Comparison of ENCODE assay signal across 8 cellular contexts in the genomic region with DNA sequence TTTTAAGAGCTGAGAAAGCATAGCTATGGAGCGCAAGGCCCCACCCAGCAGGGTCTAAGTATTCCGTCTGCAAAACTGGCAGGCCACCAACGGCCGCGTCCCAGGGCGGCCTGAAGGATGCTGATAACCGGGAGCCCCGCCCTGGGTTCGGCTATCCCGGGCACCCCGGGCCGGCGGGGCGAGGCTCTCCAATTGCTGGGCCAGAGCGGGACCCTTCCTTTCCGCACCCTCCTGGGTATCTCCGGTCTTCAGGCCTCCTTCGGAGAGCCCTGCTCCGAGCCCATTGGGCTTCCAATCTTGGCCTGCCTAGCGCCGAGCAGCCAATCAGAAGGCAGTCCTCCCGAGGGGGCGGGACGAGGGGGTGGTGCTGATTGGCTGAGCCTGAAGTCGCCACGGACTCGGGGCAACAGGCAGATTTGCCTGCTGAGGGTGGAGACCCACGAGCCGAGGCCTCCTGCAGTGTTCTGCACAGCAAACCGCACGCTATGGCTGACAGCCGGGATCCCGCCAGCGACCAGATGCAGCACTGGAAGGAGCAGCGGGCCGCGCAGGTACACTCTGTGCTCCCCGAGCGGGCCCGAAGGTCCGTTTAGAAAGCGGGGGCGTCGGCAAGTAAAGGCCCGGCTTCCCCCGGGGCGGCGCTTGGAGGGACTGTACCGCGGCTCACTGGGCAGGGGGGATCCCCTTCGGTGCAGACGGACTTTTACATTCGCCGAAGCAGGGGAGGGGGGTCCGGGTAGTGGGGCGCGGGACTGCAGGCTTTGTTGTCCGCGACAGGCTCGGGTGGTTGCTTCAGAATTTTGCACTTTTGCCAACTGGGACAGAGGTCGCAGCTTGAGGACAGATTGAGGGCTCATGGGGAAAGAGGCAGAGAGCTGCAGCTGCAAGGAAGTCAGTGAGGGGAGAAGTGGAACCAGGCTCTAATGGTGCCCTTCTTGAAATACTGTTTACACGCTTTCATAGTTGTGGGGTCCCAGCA. TPM values are rescaled to one million over a fixed set of nuclear protein-coding genes. Genes with fewer than 3 reads are reported as not detected.
A peak's percentile ranks its signal among the peaks of the same experiment; 100 is the strongest.
DNase-seq lines count a peak whose midpoint lies in the region; TF ChIP-seq lines count a peak whose summit lies in the region.

Gene CAT (plus strand): TSS at position 406 of the 979 bp plus-strand sequence. CDS start 80 bp downstream, at position 486.

- no peaks in the 10 kb centered on the region for H3K27me3 ChIP-seq in H7 (ENCODE audit: control insufficient read depth, insufficient read depth, low read length)

- DNase-seq in ELF-1 (ENCODE audit: low read depth, low spot score) (peak; percentile 95), H7 (peak; percentile 29), M059J (ENCODE audit: low read depth) (peak; percentile 97), SHP77 treated with DMSO at 0.1 percent for 48 hours (lab: John Stamatoyannopoulos, UW) (peak; percentile 93), fibroblast of the aortic adventitia (ENCODE audit: low read depth) (peak; percentile 98), non-pigmented ciliary epithelial cell (ENCODE audit: low read depth) (peak; percentile 91), superior temporal gyrus (ENCODE audit: extremely low spot score) (peak; percentile 97)
- DNase-seq in activated effector memory CD4-positive, alpha-beta T cell treated with Interleukin-2 at 50 U/mL for 16 hours: peak; percentile 97

- no peak within 1 kb of the TSS for H3K4me3 ChIP-seq in H7 (ENCODE audit: insufficient read depth, low read depth, low read length)
- H3K4me3 ChIP-seq in fibroblast of the aortic adventitia (ENCODE audit: low read depth, low read length): peak within 1 kb of the TSS; percentile 92

- no peak for TF ChIP-seq CTCF in fibroblast of the aortic adventitia (IDR thresholded peaks at IDR 0.05; ENCODE audit: insufficient read depth, low read length)

- no peaks in the 10 kb centered on the region for H3K36me3 ChIP-seq in H7 (replicated peaks; ENCODE audit: control insufficient read depth, insufficient read depth, low read length)

RNA-seq across cellular contexts. Expression of gene CAT, which starts in this region (rescaled TPM):
- total RNA-seq in H7 (2014; rRNA removed; shearing (Covaris generic)): not detected in 2 replicates
- 102 and 121 TPM in 2 replicates for total RNA-seq in M059J (2014; rRNA removed; shearing (Covaris generic))
- 27.0 and 63.4 TPM in 2 replicates for total RNA-seq in fibroblast of the aortic adventitia (ENCODE audit: low replicate concordance)

Comparison
In these comparisons a context has a peak if more than half of its experiments do, and no peak if none do; other contexts are left out.
1. RNA of gene CAT (total RNA-seq): 102 to 121 TPM in M059J and 27.0 to 63.4 TPM in fibroblast of the aortic adventitia; not detected in H7; every median in the first group is over 10 times any median in the second.
2. Peak in DNase-seq in H7; RNA of the gene not detected or under 1 TPM.
3. DNase-seq: peak in every context shown above with its lines; median percentile 98 in fibroblast of the aortic adventitia; 97 in M059J; 97 in activated effector memory CD4-positive, alpha-beta T cell treated with Interleukin-2 at 50 U/mL for 16 hours; 97 in superior temporal gyrus; 95 in ELF-1; 93 in SHP77 treated with DMSO at 0.1 percent for 48 hours; 91 in non-pigmented ciliary epithelial cell; 29 in H7.